In the genomic region with DNA sequence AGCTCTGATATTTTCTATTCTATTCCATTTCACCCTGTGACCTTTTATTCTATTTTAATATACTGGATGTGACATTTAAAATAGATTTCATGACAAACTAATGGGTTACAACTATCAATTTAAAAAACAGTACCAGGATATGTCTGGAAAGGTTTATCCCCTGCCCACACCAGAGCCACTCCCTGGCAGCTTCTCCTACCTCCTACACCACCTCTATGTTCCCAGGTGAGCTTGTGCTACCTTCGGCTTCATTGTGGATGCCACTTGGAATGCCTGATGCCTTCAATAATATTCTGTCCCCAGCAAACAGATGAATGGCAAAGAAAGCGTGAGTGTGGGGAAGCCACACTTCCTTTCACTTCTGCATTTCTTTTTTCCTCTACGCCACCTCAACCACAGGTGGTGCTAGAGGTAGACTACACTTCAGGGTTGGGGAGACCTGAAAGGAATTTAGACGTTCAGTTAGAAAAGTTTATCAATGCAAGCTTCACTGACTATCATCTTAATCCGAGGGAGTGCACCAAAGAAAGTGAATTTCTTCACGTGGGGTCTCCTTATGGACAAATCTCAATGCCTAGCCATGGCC, we compare ENCODE assay signal across 11 cellular contexts.
DNase-seq lines count a peak whose midpoint lies in the region; ATAC-seq and TF ChIP-seq lines count a peak whose summit lies in the region.
"Had no signal": no experiment of that assay in that cellular context is flagged by ENCODE, and none has a peak within 500 bp of the region (broad histone marks: within the 10 kb centered on the region; RNA-seq: fewer than 3 reads in every experiment).

No MANE protein-coding gene starts in this region.

- ATAC-seq in GM19324 (IDR thresholded peaks at IDR 0.05; ENCODE audit: low FRiP score, unreplicated experiment) (peak; percentile 98), HG02798 (IDR thresholded peaks at IDR 0.05; ENCODE audit: poor library complexity, unreplicated experiment) (peak; percentile 100), HG03571 (IDR thresholded peaks at IDR 0.05; ENCODE audit: unreplicated experiment) (peak; percentile 98), esophagus mucosa (no peak)

- peak; percentile 43 for TF ChIP-seq CTCF in GM10266 (IDR thresholded peaks at IDR 0.05; ENCODE audit: control insufficient read depth, insufficient read depth, low read depth, missing control alignments)

- DNase-seq in GM10266 (ENCODE audit: extremely low spot score) (peak; percentile 43), NCI-H2107 treated with DMSO at 0.1 percent for 48 hours (lab: John Stamatoyannopoulos, UW; ENCODE audit: unreplicated experiment) (no peak), NCI-H187 (lab: John Stamatoyannopoulos, UW) (no peak), iPS-NIHi7 (ENCODE audit: extremely low spot score) (no peak)
- DNase-seq: activated CD8-positive, alpha-beta memory T cell treated with anti-CD3 and anti-CD28 coated beads for 24 hours; mesendoderm; sigmoid colon had no signal
